Comparison of ENCODE assay signal across 9 cellular contexts in genomic region chr19:46016426-46017094, GRCh38. TPM values are rescaled to one million over a fixed set of nuclear protein-coding genes. Genes with fewer than 3 reads are reported as not detected.
DNase-seq lines count a peak whose midpoint lies in the region; ATAC-seq and TF ChIP-seq lines count a peak whose summit lies in the region.
"Had no signal": no experiment of that assay in that cellular context is flagged by ENCODE, and none has a peak within 500 bp of the region (broad histone marks: within the 10 kb centered on the region; RNA-seq: fewer than 3 reads in every experiment).

No MANE protein-coding gene starts in this region.

- H2BK15ac ChIP-seq in H9 (ENCODE audit: low read depth, low read length): peak overlapping the region; percentile 90; the same call in 1 of the 2 replicates

- peak overlapping the region; percentile 76 for H3K18ac ChIP-seq in H9 (ENCODE audit: insufficient read length, low read depth, low read length)

- H3K9ac ChIP-seq in H9 (ENCODE audit: extremely low read depth, insufficient read length, low read length): peak overlapping the region; percentile 44
- H3K9ac ChIP-seq in mammary epithelial cell (ENCODE audit: insufficient read depth, low read length): peak overlapping the region; percentile 10

- H3K9me3 ChIP-seq in CD4-positive, CD25-positive, alpha-beta regulatory T cell (ENCODE audit: control insufficient read depth in 2 of 2, low read length in 2 of 2): no peaks in the 10 kb centered on the region
- no peaks in the 10 kb centered on the region for H3K9me3 ChIP-seq in H9 (ENCODE audit: control insufficient read depth, low read depth, low read length)
- H3K9me3 ChIP-seq in mammary epithelial cell (replicated peaks; ENCODE audit: insufficient read depth, low read length): no peaks in the 10 kb centered on the region

- H2BK20ac ChIP-seq in H9 (ENCODE audit: low read depth, low read length, poor library complexity, severe bottlenecking): no peak overlapping the region

- H3K27me3 ChIP-seq in CD4-positive, CD25-positive, alpha-beta regulatory T cell (ENCODE audit: control insufficient read depth, insufficient read depth, low read length): peaks cover 5% of the 10 kb centered on the region
- H3K27me3 ChIP-seq in H9 (ENCODE audit: insufficient read depth, low read length) (peaks cover 7% of the 10 kb centered on the region; the same call in 1 of the 2 replicates), mammary epithelial cell (ENCODE audit: insufficient read depth, low read length) (no peaks in the 10 kb centered on the region)

- ATAC-seq in CD4-positive, CD25-positive, alpha-beta regulatory T cell (ENCODE audit: low read depth in 2 of 2): peak; percentile 71 to 76
- ATAC-seq in GM21447 (IDR thresholded peaks at IDR 0.05; ENCODE audit: unreplicated experiment): no peak

- no peaks in the 10 kb centered on the region for H3K79me1 ChIP-seq in H9 (ENCODE audit: insufficient read depth, low read depth, low read length, poor library complexity, severe bottlenecking)

- H4K8ac ChIP-seq in H9 (replicated peaks; ENCODE audit: insufficient read length, low read depth, low read length): no peak overlapping the region

- H3K4me3 Mint-ChIP-seq in CD4-positive, CD25-positive, alpha-beta regulatory T cell: peak overlapping the region; percentile 90 to 94 (median 92)
- peak overlapping the region; percentile 67 to 84 for H3K4me3 Mint-ChIP-seq in H9

- no peak overlapping the region for H3T11ph ChIP-seq in H9 (ENCODE audit: low read length)

- H4K20me1 ChIP-seq in H9 (ENCODE audit: control insufficient read depth, insufficient read depth, insufficient read length): no peaks in the 10 kb centered on the region
- no peaks in the 10 kb centered on the region for H4K20me1 ChIP-seq in mammary epithelial cell (ENCODE audit: insufficient read depth, low read length)

- no peak overlapping the region for H4K5ac ChIP-seq in H9 (ENCODE audit: insufficient read length, low read depth, low read length)

- no peaks in the 10 kb centered on the region for H3K9me3 Mint-ChIP-seq in CD4-positive, CD25-positive, alpha-beta regulatory T cell
- no peaks in the 10 kb centered on the region; a peak in 1 of 5 replicates for H3K9me3 Mint-ChIP-seq in H9

- no peak overlapping the region for H4K91ac ChIP-seq in H9 (ENCODE audit: insufficient read length, low read depth, low read length)

- H3K4me1 ChIP-seq in CD4-positive, CD25-positive, alpha-beta regulatory T cell (ENCODE audit: control insufficient read depth, insufficient read depth, low read length, poor library complexity, severe bottlenecking): peaks cover 25% of the 10 kb centered on the region
- no peaks in the 10 kb centered on the region for H3K4me1 ChIP-seq in H9 (ENCODE audit: insufficient read depth, low read length)
- peaks cover 37% of the 10 kb centered on the region for H3K4me1 ChIP-seq in mammary epithelial cell (ENCODE audit: insufficient read depth, low read length)

- H3K4ac ChIP-seq in H9 (ENCODE audit: low read depth, low read length): no peak overlapping the region

- H3K4me3 ChIP-seq in CD4-positive, CD25-positive, alpha-beta regulatory T cell (ENCODE audit: low read depth, low read length): peak overlapping the region; percentile 61
- H3K4me3 ChIP-seq in WI38 (ENCODE audit: low read depth, low read length): peak overlapping the region; percentile 58
- H3K4me3 ChIP-seq in mammary epithelial cell (replicated peaks in 1 of 3; ENCODE audit: insufficient read depth in 1 of 3, low read depth in 2 of 3, low read length in 3 of 3): peak overlapping the region; percentile 31 to 59 (median 56)

- H2AFZ ChIP-seq in H9 (ENCODE audit: low read length) (no peak overlapping the region), mammary epithelial cell (ENCODE audit: low read depth, low read length) (peak overlapping the region; percentile 84)

- CTCF ChIA-PET in mammary epithelial cell (lab: Charles Lee; ENCODE audit: low non-redundant PET): interaction anchor here (0.6 kb wide), 1 partner anchor 16 kb away, joined by 5 read pairs; no protein-coding TSS in a partner anchor

- peaks cover 4 to 18% (median 8%) of the 10 kb centered on the region in 4 donors for H3K4me1 Mint-ChIP-seq in CD4-positive, CD25-positive, alpha-beta regulatory T cell
- H3K4me1 Mint-ChIP-seq in H9: peaks cover 17 to 27% of the 10 kb centered on the region in 2 experiments

- H3K4me2 ChIP-seq in H9 (ENCODE audit: insufficient read depth, insufficient read length, low read length): peak overlapping the region; percentile 99
- peak overlapping the region; percentile 98 for H3K4me2 ChIP-seq in mammary epithelial cell (ENCODE audit: insufficient read depth, low read depth, low read length)

- H3K23ac ChIP-seq in H9 (ENCODE audit: insufficient read length, low read depth, low read length): no peak overlapping the region

- in situ Hi-C loops in mammary epithelial cell (cut with MboI; ENCODE audit: low sequenced_read_pairs in 2 of 2): no loop called here

- intact Hi-C loops in mammary epithelial cell (cut with micrococcal nuclease): loop anchor here (1.0 to 2.0 kb wide), 3 partner anchors 22 to 199 kb away; partner anchors contain the start of genes CCDC61 and IRF2BP1

- no peaks in the 10 kb centered on the region for H3K36me3 Mint-ChIP-seq in CD4-positive, CD25-positive, alpha-beta regulatory T cell
- peaks cover 1 to 7% (median 2%) of the 10 kb centered on the region in 3 experiments; a peak in 6 of 7 replicates for H3K36me3 Mint-ChIP-seq in H9 (ENCODE audit: insufficient read depth in 1 of 3, low read depth in 3 of 3)

- no CpG with 5 or more reads among the region's 48 CpGs for WGBS in H9 (ENCODE audit: extremely low coverage, insufficient read length, low lambda C conversion rate)
- WGBS in mammary epithelial cell (ENCODE audit: low coverage, missing lambda C conversion rate): 4% methylated on average over 21 of the region's 48 CpGs

- peaks cover 4% of the 10 kb centered on the region for H3K27me3 Mint-ChIP-seq in CD4-positive, CD25-positive, alpha-beta regulatory T cell
- H3K27me3 Mint-ChIP-seq in H9 (ENCODE audit: low read depth): peaks cover 25% of the 10 kb centered on the region

- no TSS peak for BruUV-seq in mammary epithelial cell (replicated peaks; lab: Mats Ljungman, UMichigan)

- peak; percentile 93 for TF ChIP-seq CTCF in H9 (conservative IDR thresholded peaks at IDR 0.05)
- peak; percentile 55 for TF ChIP-seq CTCF in WI38 (IDR thresholded peaks at IDR 0.05; ENCODE audit: low read depth, low read length)
- peak; percentile 68 to 79 for TF ChIP-seq CTCF in mammary epithelial cell (conservative IDR thresholded peaks at IDR 0.05 in 1 of 2, IDR thresholded peaks at IDR 0.05 in 1 of 2; ENCODE audit: extremely low read depth in 1 of 2, insufficient read depth in 1 of 2, low read depth in 1 of 2, low read length in 2 of 2)

- peak overlapping the region; percentile 36; the same call in 1 of the 2 replicates for H3K14ac ChIP-seq in H9 (ENCODE audit: insufficient read depth, low read length)

- H2BK5ac ChIP-seq in H9 (ENCODE audit: insufficient read length, low read length): no peak overlapping the region

- DNase-seq in CD4-positive, CD25-positive, alpha-beta regulatory T cell: peak; percentile 75 to 83 (median 78)
- peak; percentile 92 for DNase-seq in H9
- DNase-seq in NCI-H2029 treated with DMSO at 0.1 percent for 48 hours (lab: John Stamatoyannopoulos, UW): peak; percentile 91
- peak; percentile 76 for DNase-seq in mammary epithelial cell
- peak; percentile 79 for DNase-seq in inferior parietal cortex (ENCODE audit: extremely low spot score)
- DNase-seq in stimulated activated CD4-positive, alpha-beta T cell treated with anti-CD3 and anti-CD28 coated beads, Interleukin-12 subunit alpha, Interleukin-12 subunit beta, amount 100 ng/mL, for 24 hours (ENCODE audit: low read depth in 2 of 2): peak; percentile 61 to 75

- dilution Hi-C loops in mammary epithelial cell (cut with HindIII; ENCODE audit: low sequenced_read_pairs): no loop called here

- H2BK120ac ChIP-seq in H9 (ENCODE audit: low read depth, low read length, poor library complexity, severe bottlenecking): no peak overlapping the region

- H3K79me2 ChIP-seq in H9 (ENCODE audit: insufficient read depth, low read length): no peaks in the 10 kb centered on the region
- H3K79me2 ChIP-seq in mammary epithelial cell (ENCODE audit: insufficient read depth, low read length): no peaks in the 10 kb centered on the region

- H3K56ac ChIP-seq in H9 (ENCODE audit: insufficient read length, low read depth, low read length): no peak overlapping the region

- H3K27ac ChIP-seq in CD4-positive, CD25-positive, alpha-beta regulatory T cell (ENCODE audit: insufficient read depth, low read length, poor library complexity, severe bottlenecking): peak overlapping the region; percentile 61
- H3K27ac ChIP-seq in H9 (ENCODE audit: insufficient read length, low read depth, low read length) (no peak overlapping the region), mammary epithelial cell (ENCODE audit: insufficient read depth, low read depth, low read length) (no peak overlapping the region)

- no peak overlapping the region for H2BK12ac ChIP-seq in H9 (ENCODE audit: insufficient read length, low read depth, low read length)

- no peaks in the 10 kb centered on the region for H3K36me3 ChIP-seq in CD4-positive, CD25-positive, alpha-beta regulatory T cell (ENCODE audit: control insufficient read depth, insufficient read depth, low read length)
- H3K36me3 ChIP-seq in mammary epithelial cell (ENCODE audit: insufficient read depth, low read length): no peaks in the 10 kb centered on the region

- no peak overlapping the region for H2AK5ac ChIP-seq in H9 (ENCODE audit: insufficient read length, low read length)

- peak overlapping the region in 2 of 3 donors; percentile 64 to 71 for H3K27ac Mint-ChIP-seq in CD4-positive, CD25-positive, alpha-beta regulatory T cell
- H3K27ac Mint-ChIP-seq in H9: no peak overlapping the region

- peaks cover 17% of the 10 kb centered on the region for H3K23me2 ChIP-seq in H9 (ENCODE audit: insufficient read length, low read depth, low read length, poor library complexity, severe bottlenecking)

RNA-seq across cellular contexts. Expression of gene PGLYRP1, which starts 6.3 kb away (rescaled TPM):
- not detected for total RNA-seq in CD4-positive, CD25-positive, alpha-beta regulatory T cell
- not detected for polyA plus RNA-seq in CD4-positive, CD25-positive, alpha-beta regulatory T cell
- total RNA-seq in H9 (2021): not detected in 2 replicates
- not detected for total RNA-seq in mammary epithelial cell
- polyA plus RNA-seq in mammary epithelial cell: not detected
- polyA minus RNA-seq in mammary epithelial cell: not detected
- total RNA-seq: T-helper 1 cell treated with Interleukin-12 subunit alpha and Interleukin-12 subunit beta and Interleukin-4 antibody, amounts not matched to agents 30 ng/mL and 1 ng/mL, for 36 hours had no signal

RNA-seq across cellular contexts. Expression of gene CCDC61, which starts 21.3 kb away (rescaled TPM):
- total RNA-seq in CD4-positive, CD25-positive, alpha-beta regulatory T cell: 12.6 TPM
- 10 to 100 TPM in 1 of 4 donors, 1 to 10 TPM in 3; 7.1 to 11.9 (median 8.2) TPM for polyA plus RNA-seq in CD4-positive, CD25-positive, alpha-beta regulatory T cell
- total RNA-seq in H9 (2021) (15.9 and 16.9 TPM in 2 replicates), mammary epithelial cell (10 to 100 TPM in 1 of 2 donors, 1 to 10 TPM in 1; 3.3 to 14.8 TPM)
- polyA plus RNA-seq in mammary epithelial cell: 6.4 TPM
- polyA minus RNA-seq in mammary epithelial cell: 1.7 TPM

RNA-seq across cellular contexts. Expression of gene IGFL4, which starts 24.2 kb away (rescaled TPM):
- not detected for total RNA-seq in CD4-positive, CD25-positive, alpha-beta regulatory T cell
- not detected for polyA plus RNA-seq in CD4-positive, CD25-positive, alpha-beta regulatory T cell
- total RNA-seq in H9 (2021): 0.33 TPM in 1 of 2 replicates, not detected in the other
- total RNA-seq in mammary epithelial cell: 1 to 10 TPM in 1 of 2 donors, not detected in 1; 1.5 TPM
- not detected for polyA plus RNA-seq in mammary epithelial cell
- polyA minus RNA-seq in mammary epithelial cell: not detected
- total RNA-seq: T-helper 1 cell treated with Interleukin-12 subunit alpha and Interleukin-12 subunit beta and Interleukin-4 antibody, amounts not matched to agents 30 ng/mL and 1 ng/mL, for 36 hours had no signal

RNA-seq across cellular contexts. Expression of gene NOVA2, which starts 42.9 kb away (rescaled TPM):
- not detected for total RNA-seq in CD4-positive, CD25-positive, alpha-beta regulatory T cell
- not detected for polyA plus RNA-seq in CD4-positive, CD25-positive, alpha-beta regulatory T cell
- total RNA-seq in H9 (2021): 8.8 and 8.9 TPM in 2 replicates
- not detected for total RNA-seq in mammary epithelial cell
- 0.01 TPM for polyA plus RNA-seq in mammary epithelial cell
- not detected for polyA minus RNA-seq in mammary epithelial cell

Comparison
In these comparisons a context has a peak if more than half of its experiments do, and no peak if none do; other contexts are left out.
1. H3K27ac Mint-ChIP-seq: peak in CD4-positive, CD25-positive, alpha-beta regulatory T cell (2 of 3); none in H9 (0 of 3).
2. Peak in every context shown above with its lines, with median percentiles within 50 percentile points of each other: DNase-seq, H3K4me3 ChIP-seq and CTCF ChIP-seq.